7 cellular contexts compared by ENCODE assay signal in the genomic region with DNA sequence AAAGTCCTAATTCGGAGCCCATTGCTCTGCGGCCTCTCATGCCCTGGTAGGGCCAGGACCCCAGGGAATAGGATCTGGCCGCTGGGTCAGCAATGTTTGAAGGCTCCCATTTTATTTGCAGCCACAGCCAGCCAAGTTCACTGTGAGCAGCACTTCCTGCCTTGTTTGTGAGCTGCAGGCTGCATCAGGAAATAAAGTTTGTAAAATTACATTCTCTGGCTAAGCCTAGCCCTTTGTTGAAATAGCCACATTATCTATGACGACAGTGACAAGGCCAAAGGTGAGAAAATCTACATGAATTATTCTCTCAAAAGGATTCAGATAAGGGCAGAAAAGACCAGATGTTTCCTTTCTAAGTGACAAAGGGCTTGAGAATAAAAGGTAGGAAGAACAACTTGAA. TPM values are rescaled to one million over a fixed set of nuclear protein-coding genes. Genes with fewer than 3 reads are reported as not detected.
A peak's percentile ranks its signal among the peaks of the same experiment; 100 is the strongest.
DNase-seq lines count a peak whose midpoint lies in the region; ATAC-seq, FAIRE-seq and TF ChIP-seq lines count a peak whose summit lies in the region.

No MANE protein-coding gene starts in this region.

- DNase-seq in M059J (ENCODE audit: low read depth) (peak; percentile 64), bronchial epithelial cell (ENCODE audit: low read depth) (peak; percentile 48), left colon (peak; percentile 61 to 65), NCI-H2081 (lab: John Stamatoyannopoulos, UW) (no peak), DMS79 (lab: John Stamatoyannopoulos, UW) (no peak), mesenteric fat pad (ENCODE audit: low spot score) (no peak)

- H3K36me3 ChIP-seq in bronchial epithelial cell (ENCODE audit: control insufficient read depth, insufficient read depth, low read length) (no peaks in the 10 kb centered on the region), thymus (ENCODE audit: control insufficient read depth, insufficient read depth) (no peaks in the 10 kb centered on the region)

- ATAC-seq in left colon, result peak; percentile 79

- no peak for FAIRE-seq in bronchial epithelial cell (lab: Jason Lieb, UNC)

- peaks cover 5% of the 10 kb centered on the region for H3K4me1 ChIP-seq in thymus (ENCODE audit: control insufficient read depth, insufficient read depth, low read length)

- peak overlapping the region; percentile 73 for H3K27ac ChIP-seq in thymus (ENCODE audit: low read depth)

- 67% methylated on average over 4 of the region's 4 CpGs for WGBS in thymus

- no peaks in the 10 kb centered on the region for H3K27me3 ChIP-seq in bronchial epithelial cell (ENCODE audit: control insufficient read depth, insufficient read depth, low read length)
- no peaks in the 10 kb centered on the region for H3K27me3 ChIP-seq in thymus (ENCODE audit: control insufficient read depth, insufficient read depth)

- TF ChIP-seq CTCF in bronchial epithelial cell (IDR thresholded peaks at IDR 0.05; ENCODE audit: insufficient read depth, low read length, severe bottlenecking), result no peak

- intact Hi-C loops in left colon (cut with DNase I, micrococcal nuclease), result no loop called here

- no peak overlapping the region for H3K4me3 ChIP-seq in bronchial epithelial cell (ENCODE audit: low read depth, low read length)
- no peak overlapping the region for H3K4me3 ChIP-seq in thymus (ENCODE audit: low read length)

- no peaks in the 10 kb centered on the region for H3K9me3 ChIP-seq in thymus (ENCODE audit: control insufficient read depth)

RNA-seq across cellular contexts. Expression of a gene that starts 23.7 kb away (rescaled TPM):
- 855 and 1,449 TPM in 2 replicates for total RNA-seq in M059J (2014; rRNA removed; shearing (Covaris generic))
- total RNA-seq in bronchial epithelial cell, result 1,469 and 1,763 TPM in 2 replicates
- 100 to 1,000 TPM; 303 to 331 TPM for total RNA-seq in left colon
- polyA plus RNA-seq in thymus, result 157 TPM
- total RNA-seq in mesenteric fat pad, result 601 TPM

Comparison
In these comparisons a context has a peak if more than half of its experiments do, and no peak if none do; other contexts are left out.
1. DNase-seq: peak in M059J (single experiment), bronchial epithelial cell (single experiment) and left colon (2 of 2); none in NCI-H2081 (0 of 2), DMS79 (single experiment) and mesenteric fat pad (single experiment).